Comparison of ENCODE assay signal across 1 cellular context in the genomic region with DNA sequence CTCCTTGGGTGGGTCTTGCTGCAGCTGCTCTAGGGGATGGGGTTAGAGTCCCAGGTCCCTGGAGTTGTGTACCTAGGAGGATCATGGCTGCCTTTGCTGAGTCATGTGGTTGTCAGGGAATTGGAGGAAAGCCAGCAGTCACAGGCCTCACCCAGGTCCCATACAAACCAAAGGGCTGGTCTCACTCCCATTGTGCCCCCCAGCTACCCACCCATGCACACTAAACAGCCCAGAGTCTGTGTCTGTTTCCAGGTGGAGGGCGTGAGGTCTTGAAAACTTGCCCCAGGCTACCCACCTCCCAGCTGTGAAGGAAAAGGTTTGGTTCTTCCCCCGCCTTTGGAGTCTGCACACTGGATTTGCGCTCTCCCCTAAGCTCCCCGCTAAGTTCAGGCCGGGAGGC.
TF ChIP-seq lines count a peak whose summit lies in the region.

No MANE protein-coding gene starts in this region.

TF ChIP-seq in H1, 55 proteins besides CTCF, POLR2A, EP300 and RAD21 (continued from another document):
- TF ChIP-seq, protein P1, sequence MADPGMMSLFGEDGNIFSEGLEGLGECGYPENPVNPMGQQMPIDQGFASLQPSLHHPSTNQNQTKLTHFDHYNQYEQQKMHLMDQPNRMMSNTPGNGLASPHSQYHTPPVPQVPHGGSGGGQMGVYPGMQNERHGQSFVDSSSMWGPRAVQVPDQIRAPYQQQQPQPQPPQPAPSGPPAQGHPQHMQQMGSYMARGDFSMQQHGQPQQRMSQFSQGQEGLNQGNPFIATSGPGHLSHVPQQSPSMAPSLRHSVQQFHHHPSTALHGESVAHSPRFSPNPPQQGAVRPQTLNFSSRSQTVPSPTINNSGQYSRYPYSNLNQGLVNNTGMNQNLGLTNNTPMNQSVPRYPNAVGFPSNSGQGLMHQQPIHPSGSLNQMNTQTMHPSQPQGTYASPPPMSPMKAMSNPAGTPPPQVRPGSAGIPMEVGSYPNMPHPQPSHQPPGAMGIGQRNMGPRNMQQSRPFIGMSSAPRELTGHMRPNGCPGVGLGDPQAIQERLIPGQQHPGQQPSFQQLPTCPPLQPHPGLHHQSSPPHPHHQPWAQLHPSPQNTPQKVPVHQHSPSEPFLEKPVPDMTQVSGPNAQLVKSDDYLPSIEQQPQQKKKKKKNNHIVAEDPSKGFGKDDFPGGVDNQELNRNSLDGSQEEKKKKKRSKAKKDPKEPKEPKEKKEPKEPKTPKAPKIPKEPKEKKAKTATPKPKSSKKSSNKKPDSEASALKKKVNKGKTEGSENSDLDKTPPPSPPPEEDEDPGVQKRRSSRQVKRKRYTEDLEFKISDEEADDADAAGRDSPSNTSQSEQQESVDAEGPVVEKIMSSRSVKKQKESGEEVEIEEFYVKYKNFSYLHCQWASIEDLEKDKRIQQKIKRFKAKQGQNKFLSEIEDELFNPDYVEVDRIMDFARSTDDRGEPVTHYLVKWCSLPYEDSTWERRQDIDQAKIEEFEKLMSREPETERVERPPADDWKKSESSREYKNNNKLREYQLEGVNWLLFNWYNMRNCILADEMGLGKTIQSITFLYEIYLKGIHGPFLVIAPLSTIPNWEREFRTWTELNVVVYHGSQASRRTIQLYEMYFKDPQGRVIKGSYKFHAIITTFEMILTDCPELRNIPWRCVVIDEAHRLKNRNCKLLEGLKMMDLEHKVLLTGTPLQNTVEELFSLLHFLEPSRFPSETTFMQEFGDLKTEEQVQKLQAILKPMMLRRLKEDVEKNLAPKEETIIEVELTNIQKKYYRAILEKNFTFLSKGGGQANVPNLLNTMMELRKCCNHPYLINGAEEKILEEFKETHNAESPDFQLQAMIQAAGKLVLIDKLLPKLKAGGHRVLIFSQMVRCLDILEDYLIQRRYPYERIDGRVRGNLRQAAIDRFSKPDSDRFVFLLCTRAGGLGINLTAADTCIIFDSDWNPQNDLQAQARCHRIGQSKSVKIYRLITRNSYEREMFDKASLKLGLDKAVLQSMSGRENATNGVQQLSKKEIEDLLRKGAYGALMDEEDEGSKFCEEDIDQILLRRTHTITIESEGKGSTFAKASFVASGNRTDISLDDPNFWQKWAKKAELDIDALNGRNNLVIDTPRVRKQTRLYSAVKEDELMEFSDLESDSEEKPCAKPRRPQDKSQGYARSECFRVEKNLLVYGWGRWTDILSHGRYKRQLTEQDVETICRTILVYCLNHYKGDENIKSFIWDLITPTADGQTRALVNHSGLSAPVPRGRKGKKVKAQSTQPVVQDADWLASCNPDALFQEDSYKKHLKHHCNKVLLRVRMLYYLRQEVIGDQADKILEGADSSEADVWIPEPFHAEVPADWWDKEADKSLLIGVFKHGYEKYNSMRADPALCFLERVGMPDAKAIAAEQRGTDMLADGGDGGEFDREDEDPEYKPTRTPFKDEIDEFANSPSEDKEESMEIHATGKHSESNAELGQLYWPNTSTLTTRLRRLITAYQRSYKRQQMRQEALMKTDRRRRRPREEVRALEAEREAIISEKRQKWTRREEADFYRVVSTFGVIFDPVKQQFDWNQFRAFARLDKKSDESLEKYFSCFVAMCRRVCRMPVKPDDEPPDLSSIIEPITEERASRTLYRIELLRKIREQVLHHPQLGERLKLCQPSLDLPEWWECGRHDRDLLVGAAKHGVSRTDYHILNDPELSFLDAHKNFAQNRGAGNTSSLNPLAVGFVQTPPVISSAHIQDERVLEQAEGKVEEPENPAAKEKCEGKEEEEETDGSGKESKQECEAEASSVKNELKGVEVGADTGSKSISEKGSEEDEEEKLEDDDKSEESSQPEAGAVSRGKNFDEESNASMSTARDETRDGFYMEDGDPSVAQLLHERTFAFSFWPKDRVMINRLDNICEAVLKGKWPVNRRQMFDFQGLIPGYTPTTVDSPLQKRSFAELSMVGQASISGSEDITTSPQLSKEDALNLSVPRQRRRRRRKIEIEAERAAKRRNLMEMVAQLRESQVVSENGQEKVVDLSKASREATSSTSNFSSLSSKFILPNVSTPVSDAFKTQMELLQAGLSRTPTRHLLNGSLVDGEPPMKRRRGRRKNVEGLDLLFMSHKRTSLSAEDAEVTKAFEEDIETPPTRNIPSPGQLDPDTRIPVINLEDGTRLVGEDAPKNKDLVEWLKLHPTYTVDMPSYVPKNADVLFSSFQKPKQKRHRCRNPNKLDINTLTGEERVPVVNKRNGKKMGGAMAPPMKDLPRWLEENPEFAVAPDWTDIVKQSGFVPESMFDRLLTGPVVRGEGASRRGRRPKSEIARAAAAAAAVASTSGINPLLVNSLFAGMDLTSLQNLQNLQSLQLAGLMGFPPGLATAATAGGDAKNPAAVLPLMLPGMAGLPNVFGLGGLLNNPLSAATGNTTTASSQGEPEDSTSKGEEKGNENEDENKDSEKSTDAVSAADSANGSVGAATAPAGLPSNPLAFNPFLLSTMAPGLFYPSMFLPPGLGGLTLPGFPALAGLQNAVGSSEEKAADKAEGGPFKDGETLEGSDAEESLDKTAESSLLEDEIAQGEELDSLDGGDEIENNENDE (IDR thresholded peaks at IDR 0.05; ENCODE audit: insufficient replicate concordance, low read length), result no peak
- TF ChIP-seq, protein P2, sequence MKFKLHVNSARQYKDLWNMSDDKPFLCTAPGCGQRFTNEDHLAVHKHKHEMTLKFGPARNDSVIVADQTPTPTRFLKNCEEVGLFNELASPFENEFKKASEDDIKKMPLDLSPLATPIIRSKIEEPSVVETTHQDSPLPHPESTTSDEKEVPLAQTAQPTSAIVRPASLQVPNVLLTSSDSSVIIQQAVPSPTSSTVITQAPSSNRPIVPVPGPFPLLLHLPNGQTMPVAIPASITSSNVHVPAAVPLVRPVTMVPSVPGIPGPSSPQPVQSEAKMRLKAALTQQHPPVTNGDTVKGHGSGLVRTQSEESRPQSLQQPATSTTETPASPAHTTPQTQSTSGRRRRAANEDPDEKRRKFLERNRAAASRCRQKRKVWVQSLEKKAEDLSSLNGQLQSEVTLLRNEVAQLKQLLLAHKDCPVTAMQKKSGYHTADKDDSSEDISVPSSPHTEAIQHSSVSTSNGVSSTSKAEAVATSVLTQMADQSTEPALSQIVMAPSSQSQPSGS (IDR thresholded peaks at IDR 0.05; ENCODE audit: low read length), result no peak
- TF ChIP-seq POU5F1 (IDR thresholded peaks at IDR 0.05; ENCODE audit: low read depth, low read length) (no peak), SP2 (IDR thresholded peaks at IDR 0.05; ENCODE audit: low read length) (no peak), HDAC2 (IDR thresholded peaks at IDR 0.05; ENCODE audit: borderline replicate concordance in 1 of 2, low read depth in 2 of 2, low read length in 2 of 2) (no peak)
